1 cellular context compared by ENCODE assay signal in genomic region chr14:100056964-100057817, GRCh38.
TF ChIP-seq lines count a peak whose summit lies in the region.

No MANE protein-coding gene starts in this region.

TF ChIP-seq in SK-N-SH, 30 proteins besides CTCF, POLR2A, EP300 and RAD21 (continued from another document):
- TF ChIP-seq REST (IDR thresholded peaks at IDR 0.05; ENCODE audit: low read depth, low read length) (no peak), YY1 (IDR thresholded peaks at IDR 0.05; ENCODE audit: low read depth) (no peak), TEAD4 (IDR thresholded peaks at IDR 0.05; ENCODE audit: borderline replicate concordance, insufficient read depth) (no peak), FOXM1 (IDR thresholded peaks at IDR 0.05; ENCODE audit: low read depth) (no peak), RCOR1 (IDR thresholded peaks at IDR 0.05; ENCODE audit: low read length) (no peak), RFX5 (IDR thresholded peaks at IDR 0.05; ENCODE audit: low read length) (no peak), ELF1 (IDR thresholded peaks at IDR 0.05) (no peak), PBX3 (IDR thresholded peaks at IDR 0.05) (no peak)
